Comparison of ENCODE assay signal across 8 cellular contexts in genomic region chr17:17913695-17914332, GRCh38. TPM values are rescaled to one million over a fixed set of nuclear protein-coding genes. Genes with fewer than 3 reads are reported as not detected.
DNase-seq lines count a peak whose midpoint lies in the region; ATAC-seq and TF ChIP-seq lines count a peak whose summit lies in the region.

No MANE protein-coding gene starts in this region.

- no peaks in the 10 kb centered on the region for H3K9me3 ChIP-seq in gastrocnemius medialis

- TF ChIP-seq CTCF in gastrocnemius medialis (IDR thresholded peaks at IDR 0.05 in 4 of 5, conservative IDR thresholded peaks at IDR 0.05 in 1 of 5): no peak

- H3K4me3 ChIP-seq in gastrocnemius medialis: no peak overlapping the region

- in situ Hi-C loops in Caki2 (cut with HindIII; ENCODE audit: low pct_unique_long_range_greater_than_20kb, low sequenced_read_pairs) (no loop called here), gastrocnemius medialis (cut with MboI; ENCODE audit: low sequenced_read_pairs in 4 of 4) (loop anchor here in 1 of 4 donors (10.0 kb wide), 1 partner anchor 239 kb away; no protein-coding TSS in a partner anchor)

- H3K27ac ChIP-seq in gastrocnemius medialis: peak overlapping the region; percentile 67 to 83 (median 72)

- H3K4me1 ChIP-seq in gastrocnemius medialis: peaks cover 36 to 51% of the 10 kb centered on the region in 2 donors

- peak in 1 of 2 donors; percentile 28 for TF ChIP-seq POLR2A in gastrocnemius medialis (IDR thresholded peaks at IDR 0.05)

- ATAC-seq in Right ventricle myocardium inferior (peak; percentile 84), gastrocnemius medialis (peak; percentile 98), HG03439 (IDR thresholded peaks at IDR 0.05; ENCODE audit: unreplicated experiment) (no peak)

- H3K27me3 ChIP-seq in gastrocnemius medialis: no peaks in the 10 kb centered on the region

- no peaks in the 10 kb centered on the region for H3K36me3 ChIP-seq in gastrocnemius medialis

- intact Hi-C loops in Right ventricle myocardium inferior (cut with DNase I) (no loop called here), gastrocnemius medialis (cut with DNase I; ENCODE audit: low total_unique reads) (no loop called here)

- peak; percentile 86 for DNase-seq in Caki2 (ENCODE audit: low read depth)
- peak; percentile 99 for DNase-seq in HPDE6-E6E7 (ENCODE audit: extremely low spot score)
- DNase-seq in NCI-H82 (lab: John Stamatoyannopoulos, UW): peak; percentile 99
- peak; percentile 30 for DNase-seq in activated naive CD4-positive, alpha-beta T cell treated with Interleukin-2 at 50 U/mL for 16 hours
- DNase-seq in Right ventricle myocardium inferior (ENCODE audit: missing footprints): peak; percentile 72
- DNase-seq in gastrocnemius medialis: peak; percentile 83 to 91
- DNase-seq in superior temporal gyrus (ENCODE audit: extremely low spot score): no peak

RNA-seq across cellular contexts. Expression of gene TOM1L2, which starts 58.4 kb away (rescaled TPM):
- total RNA-seq in Caki2 (2014; rRNA removed; shearing (Covaris generic); ENCODE audit: low replicate concordance): 4.3 and 6.4 TPM in 2 replicates
- total RNA-seq in Right ventricle myocardium inferior (246 TPM), gastrocnemius medialis (10 to 100 TPM; 55.7 to 97.1 (median 73.3) TPM)

RNA-seq across cellular contexts. Expression of gene DRC3, which starts 58.8 kb away (rescaled TPM):
- 0.03 TPM in 1 of 2 replicates, not detected in the other for total RNA-seq in Caki2 (2014; rRNA removed; shearing (Covaris generic); ENCODE audit: low replicate concordance)
- total RNA-seq in Right ventricle myocardium inferior: 1.6 TPM
- total RNA-seq in gastrocnemius medialis: under 1 TPM; 0.05 to 0.81 (median 0.28) TPM
